ENCODE assay signal across 9 cellular contexts in the genomic region with DNA sequence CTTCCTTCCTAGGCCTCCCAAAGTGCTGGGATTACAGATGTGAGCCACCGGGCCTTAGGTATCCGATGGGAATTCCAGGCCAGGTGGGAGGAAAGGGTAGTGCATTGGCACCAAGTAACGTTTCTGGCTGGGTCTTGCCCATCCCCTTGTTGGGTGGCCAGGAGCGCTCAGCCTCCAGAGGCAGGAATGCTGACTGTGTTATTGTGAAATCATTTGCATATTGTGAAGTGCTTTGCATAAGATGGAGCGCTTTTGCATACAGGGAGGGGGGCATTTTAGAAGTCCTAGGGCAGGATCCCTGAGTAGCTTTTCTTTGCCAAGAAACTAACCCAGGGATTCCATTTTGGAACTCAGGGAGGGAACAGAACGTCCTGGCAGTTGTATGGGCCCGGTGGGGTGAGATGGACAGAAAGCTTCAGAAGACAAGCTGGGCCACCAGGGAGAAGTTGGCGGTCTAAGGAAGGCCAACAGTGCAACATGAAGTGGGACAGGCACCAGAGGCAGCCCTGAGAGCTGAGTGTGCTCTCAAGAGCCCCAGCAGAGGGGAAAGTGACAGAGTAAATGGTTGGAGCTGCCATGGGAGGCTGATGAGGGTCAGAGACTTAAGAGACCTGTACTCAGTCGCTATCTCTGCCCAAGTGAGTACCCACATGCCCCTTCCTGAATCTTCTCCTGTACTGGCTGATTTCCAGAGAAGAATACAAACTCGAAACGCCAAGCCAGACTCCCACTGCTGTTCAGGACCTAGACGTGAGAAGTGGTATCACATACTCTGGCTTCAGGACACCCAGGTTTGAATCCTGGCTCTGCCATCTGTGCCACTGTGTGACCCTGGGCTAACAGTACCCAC. TPM values are rescaled to one million over a fixed set of nuclear protein-coding genes. Genes with fewer than 3 reads are reported as not detected.
A peak's percentile ranks its signal among the peaks of the same experiment; 100 is the strongest.
DNase-seq lines count a peak whose midpoint lies in the region; ATAC-seq, FAIRE-seq and TF ChIP-seq lines count a peak whose summit lies in the region.
"Had no signal": no experiment of that assay in that cellular context is flagged by ENCODE, and none has a peak within 500 bp of the region (broad histone marks: within the 10 kb centered on the region; RNA-seq: fewer than 3 reads in every experiment).

No MANE protein-coding gene starts in this region.

- ATAC-seq in PC-3 (no peak), GM19328 (IDR thresholded peaks at IDR 0.05; ENCODE audit: unreplicated experiment) (no peak)

- no peaks in the 10 kb centered on the region for H4K20me1 ChIP-seq in PC-3 (ENCODE audit: low read length)
- peaks cover 21% of the 10 kb centered on the region for H4K20me1 ChIP-seq in osteoblast (ENCODE audit: insufficient read depth, low read length)

- no peaks in the 10 kb centered on the region for H3F3A ChIP-seq in PC-3 (ENCODE audit: low read length, unreplicated experiment)

- H3K9me3 ChIP-seq in PC-3 (ENCODE audit: low read length) = no peaks in the 10 kb centered on the region
- no peaks in the 10 kb centered on the region for H3K9me3 ChIP-seq in osteoblast (ENCODE audit: low read depth, low read length)

- H2AFZ ChIP-seq in PC-3 (ENCODE audit: low read length) (peak overlapping the region; percentile 87), osteoblast (ENCODE audit: low read length) (peak overlapping the region; percentile 58)

- FAIRE-seq in GM12892 (lab: Jason Lieb, UNC) = no peak

- no peak for TF ChIP-seq POLR2A in GM12892 (IDR thresholded peaks at IDR 0.05; ENCODE audit: low read depth, low read length)

- H3K27ac ChIP-seq in PC-3 (ENCODE audit: low read length) (peak overlapping the region; percentile 85), osteoblast (ENCODE audit: low read depth, low read length) (peak overlapping the region; percentile 79)

- H3K79me2 ChIP-seq in PC-3 (ENCODE audit: low read length) = peaks cover 26% of the 10 kb centered on the region
- H3K79me2 ChIP-seq in osteoblast (ENCODE audit: insufficient read depth, low read length) = peaks cover 34% of the 10 kb centered on the region

- no TSS peak for BruUV-seq in PC-3 (replicated peaks; lab: Mats Ljungman, UMichigan)

- H3K4me2 ChIP-seq in PC-3 (ENCODE audit: low read length) (peak overlapping the region; percentile 91), osteoblast (ENCODE audit: insufficient read depth, low read length) (peak overlapping the region; percentile 90)

- no peaks in the 10 kb centered on the region; the same call in 1 of the 2 replicates for H3K36me3 ChIP-seq in PC-3 (ENCODE audit: low read depth, low read length)
- H3K36me3 ChIP-seq in osteoblast (ENCODE audit: insufficient read depth, low read length) = peaks cover 16% of the 10 kb centered on the region

- intact Hi-C loops in PC-3 (cut with micrococcal nuclease) = no loop called here

- DNase-seq in G401 (ENCODE audit: low spot score) (peak; percentile 25), PC-3 (no peak), epithelial cell of esophagus (ENCODE audit: low read depth) (peak; percentile 54), osteoblast (ENCODE audit: insufficient read length, low spot score, missing footprints) (peak; percentile 61), GM12892 (ENCODE audit: insufficient read length) (no peak), GM10266 (ENCODE audit: extremely low spot score) (no peak)
- DNase-seq in effector CD8-positive, alpha-beta T cell (lab: John Stamatoyannopoulos, UW) = no peak

- CTCF ChIA-PET in PC-3 (lab: Charles Lee) = interaction anchor here (0.6 to 0.7 kb wide), 2 partner anchors 33 to 34 kb away, joined by 4 to 5 read pairs; no protein-coding TSS in a partner anchor

- in situ Hi-C loops in G401 (cut with HindIII; ENCODE audit: low sequenced_read_pairs) = no loop called here

- TF ChIP-seq CTCF in PC-3 (conservative IDR thresholded peaks at IDR 0.05; ENCODE audit: low read depth, low read length) (no peak), epithelial cell of esophagus (IDR thresholded peaks at IDR 0.05; ENCODE audit: insufficient read depth, low read depth, low read length, missing control alignments) (peak; percentile 17), osteoblast (IDR thresholded peaks at IDR 0.05; ENCODE audit: extremely low read depth, low read depth, low read length) (peak; percentile 16), GM10266 (IDR thresholded peaks at IDR 0.05; ENCODE audit: control insufficient read depth, insufficient read depth, low read depth, missing control alignments) (no peak)

- peak overlapping the region; percentile 83 for H3K9ac ChIP-seq in PC-3 (ENCODE audit: low read length)

- H3K4me1 ChIP-seq in PC-3 (ENCODE audit: insufficient read depth, low read length) (peaks cover 24% of the 10 kb centered on the region), osteoblast (ENCODE audit: insufficient read depth, low read length) (peaks cover 33% of the 10 kb centered on the region)

- H3K4me3 ChIP-seq in PC-3 (ENCODE audit: low read length) (peak overlapping the region; percentile 83), epithelial cell of esophagus (ENCODE audit: low read length) (peak overlapping the region; percentile 73), osteoblast (ENCODE audit: insufficient read depth, low read length) (peak overlapping the region; percentile 67)

- POLR2A ChIA-PET in PC-3 (lab: Charles Lee; ENCODE audit: unreplicated experiment) = no interaction called here

- no peaks in the 10 kb centered on the region for H3K9me2 ChIP-seq in PC-3 (replicated peaks; ENCODE audit: low read length)

- no peaks in the 10 kb centered on the region for H3K27me3 ChIP-seq in PC-3 (ENCODE audit: low read length)
- H3K27me3 ChIP-seq in osteoblast (ENCODE audit: insufficient read depth, low read length) = no peaks in the 10 kb centered on the region

RNA-seq across cellular contexts. Expression of gene SLC39A13, which starts 1.3 kb away (rescaled TPM):
- total RNA-seq in G401 (2014; rRNA removed; shearing (Covaris generic)) = 22.9 and 43.0 TPM in 2 replicates
- total RNA-seq in PC-3 (2014; rRNA removed) (29.4 and 32.5 TPM in 2 replicates), osteoblast (52.5 and 78.9 TPM in 2 replicates)
- polyA plus RNA-seq in GM12892 (2012; ENCODE audit: missing spikeins) = 7.0 TPM

RNA-seq across cellular contexts. Expression of gene PSMC3, which starts 19.1 kb away (rescaled TPM):
- total RNA-seq in G401 (2014; rRNA removed; shearing (Covaris generic)) = 149 and 239 TPM in 2 replicates
- total RNA-seq in PC-3 (2014; rRNA removed) (275 and 314 TPM in 2 replicates), osteoblast (121 and 124 TPM in 2 replicates)
- 132 TPM for polyA plus RNA-seq in GM12892 (2012; ENCODE audit: missing spikeins)

RNA-seq across cellular contexts. Expression of gene SPI1, which starts 28.8 kb away (rescaled TPM):
- total RNA-seq in G401 (2014; rRNA removed; shearing (Covaris generic)) = not detected in 2 replicates
- 0.22 TPM in 1 of 2 replicates, not detected in the other for total RNA-seq in PC-3 (2014; rRNA removed)
- not detected in 2 replicates for total RNA-seq in osteoblast
- polyA plus RNA-seq in GM12892 (2012; ENCODE audit: missing spikeins) = 5.5 TPM
- total RNA-seq: LHCN-M2 had no signal

RNA-seq across cellular contexts. Expression of gene RAPSN, which starts 41.8 kb away (rescaled TPM):
- total RNA-seq in G401 (2014; rRNA removed; shearing (Covaris generic)) = not detected in 2 replicates
- total RNA-seq in PC-3 (2014; rRNA removed) (0.23 TPM in 1 of 2 replicates, not detected in the other), osteoblast (0.29 and 0.36 TPM in 2 replicates)
- polyA plus RNA-seq in GM12892 (2012; ENCODE audit: missing spikeins) = 0.59 TPM

RNA-seq across cellular contexts. Expression of gene MYBPC3, which starts 54.6 kb away (rescaled TPM):
- total RNA-seq in G401 (2014; rRNA removed; shearing (Covaris generic)) = 0.37 TPM in 1 of 2 replicates, not detected in the other
- not detected in 2 replicates for total RNA-seq in PC-3 (2014; rRNA removed)
- not detected in 2 replicates for total RNA-seq in osteoblast
- polyA plus RNA-seq in GM12892 (2012; ENCODE audit: missing spikeins) = not detected
- total RNA-seq: LHCN-M2 had no signal

Comparison
In these comparisons a context has a peak if more than half of its experiments do, and no peak if none do; other contexts are left out.
1. DNase-seq: peak in G401 (single experiment), epithelial cell of esophagus (single experiment) and osteoblast (single experiment); none in PC-3 (single experiment), effector CD8-positive, alpha-beta T cell (single experiment), GM12892 (single experiment) and GM10266 (single experiment).
2. CTCF ChIP-seq: peak in epithelial cell of esophagus (single experiment) and osteoblast (single experiment); none in PC-3 (single experiment) and GM10266 (single experiment).
3. Peak in every context shown above with its lines, with median percentiles within 50 percentile points of each other: H3K4me3 ChIP-seq.